Comparison of ENCODE assay signal across 1 cellular context in the genomic region with DNA sequence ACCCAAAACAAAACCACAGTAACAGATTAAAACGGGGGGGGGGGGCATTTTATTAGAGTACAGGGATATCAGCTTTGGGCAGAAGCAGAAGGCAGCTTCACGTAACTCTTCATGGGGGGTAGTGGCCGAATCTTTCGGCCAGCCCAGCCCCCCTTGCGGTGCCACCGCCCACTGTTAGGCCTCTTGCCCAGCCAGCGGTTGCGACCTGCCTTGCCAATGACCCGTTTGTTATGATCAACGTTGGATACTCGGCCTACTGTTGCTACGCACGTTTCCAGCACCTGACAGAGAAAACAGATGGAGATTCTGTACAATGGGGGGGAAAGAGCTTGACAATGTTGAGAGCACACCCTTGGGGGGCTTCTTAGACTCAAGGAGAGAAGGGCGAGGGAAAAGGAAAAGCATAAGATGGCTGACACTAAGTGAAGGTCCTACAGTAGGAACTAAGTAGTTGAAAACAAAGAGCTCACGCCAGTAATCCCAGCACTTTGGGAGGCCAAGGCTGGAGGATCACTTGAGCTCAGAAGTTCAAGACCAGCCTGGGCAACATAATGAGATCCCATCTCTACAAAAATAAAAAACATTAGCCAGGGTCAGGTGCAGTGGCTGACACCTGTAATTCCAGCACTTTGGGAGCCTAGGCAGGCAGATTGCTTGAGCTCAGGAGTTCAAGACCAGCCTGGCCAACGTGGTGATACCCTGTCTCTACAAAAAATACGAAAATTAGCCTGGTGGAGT.
TF ChIP-seq lines count a peak whose summit lies in the region.

No MANE protein-coding gene starts in this region.

TF ChIP-seq in K562, 482 proteins besides CTCF, POLR2A, EP300 and RAD21 (continued from another document):
- TF ChIP-seq, protein P1, sequence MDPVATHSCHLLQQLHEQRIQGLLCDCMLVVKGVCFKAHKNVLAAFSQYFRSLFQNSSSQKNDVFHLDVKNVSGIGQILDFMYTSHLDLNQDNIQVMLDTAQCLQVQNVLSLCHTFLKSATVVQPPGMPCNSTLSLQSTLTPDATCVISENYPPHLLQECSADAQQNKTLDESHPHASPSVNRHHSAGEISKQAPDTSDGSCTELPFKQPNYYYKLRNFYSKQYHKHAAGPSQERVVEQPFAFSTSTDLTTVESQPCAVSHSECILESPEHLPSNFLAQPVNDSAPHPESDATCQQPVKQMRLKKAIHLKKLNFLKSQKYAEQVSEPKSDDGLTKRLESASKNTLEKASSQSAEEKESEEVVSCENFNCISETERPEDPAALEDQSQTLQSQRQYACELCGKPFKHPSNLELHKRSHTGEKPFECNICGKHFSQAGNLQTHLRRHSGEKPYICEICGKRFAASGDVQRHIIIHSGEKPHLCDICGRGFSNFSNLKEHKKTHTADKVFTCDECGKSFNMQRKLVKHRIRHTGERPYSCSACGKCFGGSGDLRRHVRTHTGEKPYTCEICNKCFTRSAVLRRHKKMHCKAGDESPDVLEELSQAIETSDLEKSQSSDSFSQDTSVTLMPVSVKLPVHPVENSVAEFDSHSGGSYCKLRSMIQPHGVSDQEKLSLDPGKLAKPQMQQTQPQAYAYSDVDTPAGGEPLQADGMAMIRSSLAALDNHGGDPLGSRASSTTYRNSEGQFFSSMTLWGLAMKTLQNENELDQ (CRISPR knock-in tag; IDR thresholded peaks at IDR 0.05; ENCODE audit: borderline replicate concordance), result no peak
- TF ChIP-seq PURB (CRISPR knock-in tag; IDR thresholded peaks at IDR 0.05; ENCODE audit: low read depth) (no peak), MAFG (tag; conservative IDR thresholded peaks at IDR 0.05) (no peak), MIER1 (IDR thresholded peaks at IDR 0.05; ENCODE audit: low read depth) (0 out of 2 replicates have a peak, but pooled peaks have one; percentile 34), HNRNPK (IDR thresholded peaks at IDR 0.05; ENCODE audit: low read depth, low read length, poor library complexity, severe bottlenecking) (no peak), ZBTB8A (IDR thresholded peaks at IDR 0.05; ENCODE audit: partially characterized antibody) (no peak), TAF9B (IDR thresholded peaks at IDR 0.05; ENCODE audit: partially characterized antibody) (no peak), HLTF (IDR thresholded peaks at IDR 0.05) (no peak), HDAC2 (IDR thresholded peaks at IDR 0.05) (no peak), SMARCA5 (IDR thresholded peaks at IDR 0.05) (0 out of 2 replicates have a peak, but pooled peaks have one; percentile 40), ZNF696 (CRISPR knock-in tag; conservative IDR thresholded peaks at IDR 0.05) (no peak), NFRKB (IDR thresholded peaks at IDR 0.05; ENCODE audit: low read depth) (0 out of 2 replicates have a peak, but pooled peaks have one; percentile 6), KHSRP (IDR thresholded peaks at IDR 0.05) (no peak), CREM (IDR thresholded peaks at IDR 0.05; ENCODE audit: low read depth) (no peak), NFXL1 (CRISPR knock-in tag; IDR thresholded peaks at IDR 0.05) (no peak), NFATC3 (IDR thresholded peaks at IDR 0.05) (no peak), ZBTB7A (IDR thresholded peaks at IDR 0.05; ENCODE audit: borderline replicate concordance, control insufficient read depth, low read depth, low read length) (no peak), CCNT2 (IDR thresholded peaks at IDR 0.05; ENCODE audit: borderline replicate concordance, extremely low read depth, insufficient read length, low read depth, low read length) (no peak), FOXA1 (IDR thresholded peaks at IDR 0.05; ENCODE audit: borderline replicate concordance) (no peak), FOXJ2 (tag; IDR thresholded peaks at IDR 0.05) (no peak), FOXK1 (CRISPR knock-in tag; IDR thresholded peaks at IDR 0.05; ENCODE audit: borderline replicate concordance) (no peak), TRIM28 (IDR thresholded peaks at IDR 0.05) (no peak), TEAD4 (IDR thresholded peaks at IDR 0.05; ENCODE audit: low read length) (no peak), TEAD4 (CRISPR knock-in tag; IDR thresholded peaks at IDR 0.05; ENCODE audit: borderline replicate concordance) (no peak), CBX1 (IDR thresholded peaks at IDR 0.05; ENCODE audit: low read depth) (no peak), ZNF197 (CRISPR knock-in tag; IDR thresholded peaks at IDR 0.05; ENCODE audit: low read depth) (no peak), EWSR1 (IDR thresholded peaks at IDR 0.05; ENCODE audit: borderline replicate concordance, low read depth, partially characterized antibody) (no peak), FUS (optimal IDR thresholded peaks at IDR 0.05; ENCODE audit: low read depth, low read length) (no peak), EHMT2 (IDR thresholded peaks at IDR 0.05) (no peak)
- TF ChIP-seq, protein P2, sequence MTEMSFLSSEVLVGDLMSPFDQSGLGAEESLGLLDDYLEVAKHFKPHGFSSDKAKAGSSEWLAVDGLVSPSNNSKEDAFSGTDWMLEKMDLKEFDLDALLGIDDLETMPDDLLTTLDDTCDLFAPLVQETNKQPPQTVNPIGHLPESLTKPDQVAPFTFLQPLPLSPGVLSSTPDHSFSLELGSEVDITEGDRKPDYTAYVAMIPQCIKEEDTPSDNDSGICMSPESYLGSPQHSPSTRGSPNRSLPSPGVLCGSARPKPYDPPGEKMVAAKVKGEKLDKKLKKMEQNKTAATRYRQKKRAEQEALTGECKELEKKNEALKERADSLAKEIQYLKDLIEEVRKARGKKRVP (CRISPR knock-in tag; IDR thresholded peaks at IDR 0.05), result no peak
- TF ChIP-seq, protein P3, sequence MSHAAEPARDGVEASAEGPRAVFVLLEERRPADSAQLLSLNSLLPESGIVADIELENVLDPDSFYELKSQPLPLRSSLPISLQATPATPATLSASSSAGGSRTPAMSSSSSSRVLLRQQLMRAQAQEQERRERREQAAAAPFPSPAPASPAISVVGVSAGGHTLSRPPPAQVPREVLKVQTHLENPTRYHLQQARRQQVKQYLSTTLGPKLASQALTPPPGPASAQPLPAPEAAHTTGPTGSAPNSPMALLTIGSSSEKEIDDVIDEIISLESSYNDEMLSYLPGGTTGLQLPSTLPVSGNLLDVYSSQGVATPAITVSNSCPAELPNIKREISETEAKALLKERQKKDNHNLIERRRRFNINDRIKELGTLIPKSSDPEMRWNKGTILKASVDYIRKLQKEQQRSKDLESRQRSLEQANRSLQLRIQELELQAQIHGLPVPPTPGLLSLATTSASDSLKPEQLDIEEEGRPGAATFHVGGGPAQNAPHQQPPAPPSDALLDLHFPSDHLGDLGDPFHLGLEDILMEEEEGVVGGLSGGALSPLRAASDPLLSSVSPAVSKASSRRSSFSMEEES (CRISPR knock-in tag; IDR thresholded peaks at IDR 0.05), result no peak
- TF ChIP-seq, protein P4, sequence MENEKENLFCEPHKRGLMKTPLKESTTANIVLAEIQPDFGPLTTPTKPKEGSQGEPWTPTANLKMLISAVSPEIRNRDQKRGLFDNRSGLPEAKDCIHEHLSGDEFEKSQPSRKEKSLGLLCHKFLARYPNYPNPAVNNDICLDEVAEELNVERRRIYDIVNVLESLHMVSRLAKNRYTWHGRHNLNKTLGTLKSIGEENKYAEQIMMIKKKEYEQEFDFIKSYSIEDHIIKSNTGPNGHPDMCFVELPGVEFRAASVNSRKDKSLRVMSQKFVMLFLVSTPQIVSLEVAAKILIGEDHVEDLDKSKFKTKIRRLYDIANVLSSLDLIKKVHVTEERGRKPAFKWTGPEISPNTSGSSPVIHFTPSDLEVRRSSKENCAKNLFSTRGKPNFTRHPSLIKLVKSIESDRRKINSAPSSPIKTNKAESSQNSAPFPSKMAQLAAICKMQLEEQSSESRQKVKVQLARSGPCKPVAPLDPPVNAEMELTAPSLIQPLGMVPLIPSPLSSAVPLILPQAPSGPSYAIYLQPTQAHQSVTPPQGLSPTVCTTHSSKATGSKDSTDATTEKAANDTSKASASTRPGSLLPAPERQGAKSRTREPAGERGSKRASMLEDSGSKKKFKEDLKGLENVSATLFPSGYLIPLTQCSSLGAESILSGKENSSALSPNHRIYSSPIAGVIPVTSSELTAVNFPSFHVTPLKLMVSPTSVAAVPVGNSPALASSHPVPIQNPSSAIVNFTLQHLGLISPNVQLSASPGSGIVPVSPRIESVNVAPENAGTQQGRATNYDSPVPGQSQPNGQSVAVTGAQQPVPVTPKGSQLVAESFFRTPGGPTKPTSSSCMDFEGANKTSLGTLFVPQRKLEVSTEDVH (IDR thresholded peaks at IDR 0.05; ENCODE audit: low read depth, partially characterized antibody), result no peak
- TF ChIP-seq, protein P5, sequence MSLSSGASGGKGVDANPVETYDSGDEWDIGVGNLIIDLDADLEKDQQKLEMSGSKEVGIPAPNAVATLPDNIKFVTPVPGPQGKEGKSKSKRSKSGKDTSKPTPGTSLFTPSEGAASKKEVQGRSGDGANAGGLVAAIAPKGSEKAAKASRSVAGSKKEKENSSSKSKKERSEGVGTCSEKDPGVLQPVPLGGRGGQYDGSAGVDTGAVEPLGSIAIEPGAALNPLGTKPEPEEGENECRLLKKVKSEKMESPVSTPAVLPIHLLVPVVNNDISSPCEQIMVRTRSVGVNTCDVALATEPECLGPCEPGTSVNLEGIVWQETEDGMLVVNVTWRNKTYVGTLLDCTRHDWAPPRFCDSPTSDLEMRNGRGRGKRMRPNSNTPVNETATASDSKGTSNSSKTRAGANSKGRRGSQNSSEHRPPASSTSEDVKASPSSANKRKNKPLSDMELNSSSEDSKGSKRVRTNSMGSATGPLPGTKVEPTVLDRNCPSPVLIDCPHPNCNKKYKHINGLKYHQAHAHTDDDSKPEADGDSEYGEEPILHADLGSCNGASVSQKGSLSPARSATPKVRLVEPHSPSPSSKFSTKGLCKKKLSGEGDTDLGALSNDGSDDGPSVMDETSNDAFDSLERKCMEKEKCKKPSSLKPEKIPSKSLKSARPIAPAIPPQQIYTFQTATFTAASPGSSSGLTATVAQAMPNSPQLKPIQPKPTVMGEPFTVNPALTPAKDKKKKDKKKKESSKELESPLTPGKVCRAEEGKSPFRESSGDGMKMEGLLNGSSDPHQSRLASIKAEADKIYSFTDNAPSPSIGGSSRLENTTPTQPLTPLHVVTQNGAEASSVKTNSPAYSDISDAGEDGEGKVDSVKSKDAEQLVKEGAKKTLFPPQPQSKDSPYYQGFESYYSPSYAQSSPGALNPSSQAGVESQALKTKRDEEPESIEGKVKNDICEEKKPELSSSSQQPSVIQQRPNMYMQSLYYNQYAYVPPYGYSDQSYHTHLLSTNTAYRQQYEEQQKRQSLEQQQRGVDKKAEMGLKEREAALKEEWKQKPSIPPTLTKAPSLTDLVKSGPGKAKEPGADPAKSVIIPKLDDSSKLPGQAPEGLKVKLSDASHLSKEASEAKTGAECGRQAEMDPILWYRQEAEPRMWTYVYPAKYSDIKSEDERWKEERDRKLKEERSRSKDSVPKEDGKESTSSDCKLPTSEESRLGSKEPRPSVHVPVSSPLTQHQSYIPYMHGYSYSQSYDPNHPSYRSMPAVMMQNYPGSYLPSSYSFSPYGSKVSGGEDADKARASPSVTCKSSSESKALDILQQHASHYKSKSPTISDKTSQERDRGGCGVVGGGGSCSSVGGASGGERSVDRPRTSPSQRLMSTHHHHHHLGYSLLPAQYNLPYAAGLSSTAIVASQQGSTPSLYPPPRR (CRISPR knock-in tag; IDR thresholded peaks at IDR 0.05; ENCODE audit: borderline replicate concordance), result 0 out of 2 replicates have a peak, but pooled peaks have one; percentile 6
- TF ChIP-seq, protein P6, sequence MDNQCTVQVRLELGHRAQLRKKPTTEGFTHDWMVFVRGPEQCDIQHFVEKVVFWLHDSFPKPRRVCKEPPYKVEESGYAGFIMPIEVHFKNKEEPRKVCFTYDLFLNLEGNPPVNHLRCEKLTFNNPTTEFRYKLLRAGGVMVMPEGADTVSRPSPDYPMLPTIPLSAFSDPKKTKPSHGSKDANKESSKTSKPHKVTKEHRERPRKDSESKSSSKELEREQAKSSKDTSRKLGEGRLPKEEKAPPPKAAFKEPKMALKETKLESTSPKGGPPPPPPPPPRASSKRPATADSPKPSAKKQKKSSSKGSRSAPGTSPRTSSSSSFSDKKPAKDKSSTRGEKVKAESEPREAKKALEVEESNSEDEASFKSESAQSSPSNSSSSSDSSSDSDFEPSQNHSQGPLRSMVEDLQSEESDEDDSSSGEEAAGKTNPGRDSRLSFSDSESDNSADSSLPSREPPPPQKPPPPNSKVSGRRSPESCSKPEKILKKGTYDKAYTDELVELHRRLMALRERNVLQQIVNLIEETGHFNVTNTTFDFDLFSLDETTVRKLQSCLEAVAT (IDR thresholded peaks at IDR 0.05), result peak in 1 of 2 experiments; percentile 5; a peak in 1 of 4 replicates
- TF ChIP-seq, protein P7, sequence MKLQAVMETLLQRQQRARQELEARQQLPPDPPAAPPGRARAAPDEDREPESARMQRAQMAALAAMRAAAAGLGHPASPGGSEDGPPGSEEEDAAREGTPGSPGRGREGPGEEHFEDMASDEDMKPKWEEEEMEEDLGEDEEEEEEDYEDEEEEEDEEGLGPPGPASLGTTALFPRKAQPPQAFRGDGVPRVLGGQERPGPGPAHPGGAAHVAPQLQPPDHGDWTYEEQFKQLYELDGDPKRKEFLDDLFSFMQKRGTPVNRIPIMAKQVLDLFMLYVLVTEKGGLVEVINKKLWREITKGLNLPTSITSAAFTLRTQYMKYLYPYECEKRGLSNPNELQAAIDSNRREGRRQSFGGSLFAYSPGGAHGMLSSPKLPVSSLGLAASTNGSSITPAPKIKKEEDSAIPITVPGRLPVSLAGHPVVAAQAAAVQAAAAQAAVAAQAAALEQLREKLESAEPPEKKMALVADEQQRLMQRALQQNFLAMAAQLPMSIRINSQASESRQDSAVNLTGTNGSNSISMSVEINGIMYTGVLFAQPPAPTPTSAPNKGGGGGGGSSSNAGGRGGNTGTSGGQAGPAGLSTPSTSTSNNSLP (IDR thresholded peaks at IDR 0.05; ENCODE audit: borderline replicate concordance, low read depth, low read length), result no peak
